In the genomic region with DNA sequence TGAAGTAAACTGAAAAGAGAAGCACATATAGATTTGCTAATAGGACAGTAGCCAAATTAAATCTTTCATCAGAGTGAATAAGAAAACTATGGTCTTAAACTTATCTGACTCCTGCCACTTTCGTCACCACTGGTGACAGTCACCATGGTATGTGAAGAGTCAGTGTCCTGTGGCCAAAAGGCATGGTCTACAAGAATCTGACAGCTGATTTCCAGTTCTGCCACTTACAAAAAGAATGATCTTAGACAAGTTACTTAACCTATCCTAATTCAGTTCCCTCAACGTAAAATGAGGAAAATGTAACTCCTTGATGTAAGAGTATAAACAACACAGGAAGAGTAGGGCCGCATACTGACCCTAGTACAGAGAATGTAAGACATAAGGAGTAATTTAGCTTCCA, we compare ENCODE assay signal across 22 cellular contexts.
DNase-seq lines count a peak whose midpoint lies in the region; ATAC-seq, FAIRE-seq and TF ChIP-seq lines count a peak whose summit lies in the region.
"Had no signal": no experiment of that assay in that cellular context is flagged by ENCODE, and none has a peak within 500 bp of the region (broad histone marks: within the 10 kb centered on the region; RNA-seq: fewer than 3 reads in every experiment).

No MANE protein-coding gene starts in this region.

- CTCF ChIA-PET in GM12878 (lab: Yijun Ruan, JAX), result interaction anchor here (0.6 to 6.5 kb wide), 9 partner anchors 7 to 363 kb away, joined by 3 to 37 read pairs (median 4); no protein-coding TSS in a partner anchor

- RAD21 ChIA-PET in GM12878 (lab: Charles Lee; ENCODE audit: unreplicated experiment), result interaction anchor here (0.7 to 4.2 kb wide), 13 partner anchors 11 to 340 kb away, joined by 3 to 46 read pairs (median 5); no protein-coding TSS in a partner anchor

- peaks cover 2% of the 10 kb centered on the region; the same call in 2 of the 3 replicates for H3K9me3 ChIP-seq in GM12878 (replicated peaks; ENCODE audit: control insufficient read depth, insufficient read depth, low read length)
- no peaks in the 10 kb centered on the region for H3K9me3 ChIP-seq in mucosa of rectum (ENCODE audit: control insufficient read depth in 2 of 2, low read length in 2 of 2)
- H3K9me3 ChIP-seq in stomach, result no peaks in the 10 kb centered on the region
- no peaks in the 10 kb centered on the region for H3K9me3 ChIP-seq in adrenal gland (replicated peaks in 1 of 3)

- TF ChIP-seq EP300 in GM12878 (IDR thresholded peaks at IDR 0.05; ENCODE audit: borderline replicate concordance in 1 of 2, control insufficient read depth in 1 of 2, low read depth in 2 of 2, low read length in 2 of 2) (no peak), stomach (IDR thresholded peaks at IDR 0.05) (no peak)

- H3K79me2 ChIP-seq in ACC112 (ENCODE audit: control insufficient read depth, insufficient read depth, low read length, unreplicated experiment) (peaks cover 94% of the 10 kb centered on the region), GM12878 (ENCODE audit: control insufficient read depth, insufficient read depth, low read length) (no peaks in the 10 kb centered on the region)

- H3K27me3 ChIP-seq in ACC112 (ENCODE audit: insufficient read depth, low read length), result no peaks in the 10 kb centered on the region
- H3K27me3 ChIP-seq in GM12878 (replicated peaks in 1 of 2; ENCODE audit: control insufficient read depth in 2 of 2, insufficient read depth in 2 of 2, low read length in 1 of 2), result no peaks in the 10 kb centered on the region
- no peaks in the 10 kb centered on the region for H3K27me3 ChIP-seq in mucosa of rectum (ENCODE audit: control insufficient read depth in 2 of 2, insufficient read depth in 2 of 2, low read length in 2 of 2)
- H3K27me3 ChIP-seq in stomach, result no peaks in the 10 kb centered on the region
- no peaks in the 10 kb centered on the region for H3K27me3 ChIP-seq in adrenal gland
- H3K27me3 ChIP-seq: heart right ventricle had no signal

- H3K4me2 ChIP-seq in GM12878 (ENCODE audit: control insufficient read depth, insufficient read depth), result no peak overlapping the region

- intact Hi-C loops in GM12878 (cut with micrococcal nuclease; ENCODE audit: unreplicated experiment), result no loop called here
- intact Hi-C loops in stomach (cut with DNase I; ENCODE audit: low total_unique reads), result no loop called here
- intact Hi-C loops in adrenal gland (cut with DNase I), result no loop called here

- H2AFZ ChIP-seq in ACC112 (ENCODE audit: low read length, unreplicated experiment) (no peak overlapping the region), GM12878 (ENCODE audit: control insufficient read depth, low read depth, low read length) (no peak overlapping the region)

- peak overlapping the region; percentile 39; the same call in 1 of the 2 replicates for H3K4me3 ChIP-seq in ACC112 (ENCODE audit: low read depth, low read length)
- no peak overlapping the region for H3K4me3 ChIP-seq in GM12878
- no peak overlapping the region for H3K4me3 ChIP-seq in mucosa of rectum (ENCODE audit: low read length in 2 of 2)
- no peak overlapping the region for H3K4me3 ChIP-seq in stomach
- no peak overlapping the region for H3K4me3 ChIP-seq in adrenal gland
- H3K4me3 ChIP-seq: heart right ventricle had no signal

- H3K36me3 ChIP-seq in ACC112 (ENCODE audit: insufficient read depth, low read length) (peaks cover 62% of the 10 kb centered on the region), GM12878 (ENCODE audit: control insufficient read depth in 2 of 2, insufficient read depth in 2 of 2, low read length in 1 of 2) (no peaks in the 10 kb centered on the region), mucosa of rectum (ENCODE audit: control insufficient read depth in 2 of 2, insufficient read depth in 2 of 2, low read length in 2 of 2) (peaks cover 4 to 12% of the 10 kb centered on the region in 2 donors), stomach (peaks cover 0 to 8% (median 4%) of the 10 kb centered on the region in 4 donors), adrenal gland (replicated peaks in 1 of 2) (peaks cover 0 to 2% of the 10 kb centered on the region in 2 donors)

- H3K4me1 ChIP-seq in ACC112 (ENCODE audit: control insufficient read depth, insufficient read depth, low read length, unreplicated experiment) (peaks cover 58% of the 10 kb centered on the region), GM12878 (ENCODE audit: control insufficient read depth, insufficient read depth, low read length) (peaks cover 10% of the 10 kb centered on the region), mucosa of rectum (ENCODE audit: control insufficient read depth in 2 of 2, insufficient read depth in 2 of 2, low read length in 2 of 2) (peaks cover 0 to 11% of the 10 kb centered on the region in 2 donors), stomach (peaks cover 8 to 31% (median 15%) of the 10 kb centered on the region in 4 donors), adrenal gland (replicated peaks in 1 of 2) (no peaks in the 10 kb centered on the region)

- H4K20me1 ChIP-seq in GM12878 (ENCODE audit: control insufficient read depth, insufficient read depth), result no peaks in the 10 kb centered on the region

- in situ Hi-C loops in GM12878 (cut with MboI), result no loop called here

- H3K27ac ChIP-seq in ACC112 (ENCODE audit: low read depth, low read length) (peak overlapping the region; percentile 72), GM12878 (ENCODE audit: control insufficient read depth, insufficient read depth) (no peak overlapping the region), mucosa of rectum (ENCODE audit: low read depth in 2 of 2, low read length in 2 of 2) (peak overlapping the region; percentile 63 to 66), stomach (peak overlapping the region in 3 of 5 donors; percentile 34 to 77 (median 36)), adrenal gland (peak overlapping the region in 2 of 5 donors; percentile 15 to 63)

- DNase-seq in GM12878 (ENCODE audit: low read depth, low spot score), result no peak
- DNase-seq in stomach, result no peak
- DNase-seq in adrenal gland, result no peak
- DNase-seq in glomerular visceral epithelial cell (ENCODE audit: extremely low spot score), result no peak
- no peak for DNase-seq in activated gamma-delta T cell (lab: John Stamatoyannopoulos, UW)
- DNase-seq: 8988T; activated CD4-positive, alpha-beta memory T cell treated with anti-CD3 and anti-CD28 coated beads for 36 hours; activated naive CD4-positive, alpha-beta T cell treated with anti-CD3 and anti-CD28 coated beads, Interleukin-2, amount 50 U/mL, for 16 hours; C1 segment of cervical spinal cord; GDM1; heart right ventricle; NCI-H1048; NCI-H2029 treated with DMSO at 0.1 percent for 48 hours; NCI-H524; nephron progenitor cell; SHP77 treated with DMSO at 0.1 percent for 48 hours; T-helper 17 cell had no signal

- 37% methylated on average over 3 of the region's 3 CpGs for WGBS in GM12878 (ENCODE audit: insufficient coverage, insufficient replicate concordance, low lambda C conversion rate, missing lambda C conversion rate)
- 78 to 91% (median 87%) methylated on average over 3 of the region's 3 CpGs for WGBS in stomach, 5 donors
- 76 to 79% (median 76%) methylated on average over 3 of the region's 3 CpGs for WGBS in adrenal gland, 4 donors

- no peak overlapping the region for H3K9ac ChIP-seq in GM12878 (ENCODE audit: control insufficient read depth, insufficient read depth, low read length)
- H3K9ac ChIP-seq in mucosa of rectum (ENCODE audit: low read depth in 1 of 2, low read length in 2 of 2), result peak overlapping the region in 1 of 2 donors; percentile 5

- TF ChIP-seq POLR2A in GM12878 (IDR thresholded peaks at IDR 0.05; ENCODE audit: low read depth, low read length) (no peak), stomach (IDR thresholded peaks at IDR 0.05) (no peak), adrenal gland (IDR thresholded peaks at IDR 0.05) (no peak)

- FAIRE-seq in GM12878 (lab: Jason Lieb, UNC), result no peak
- FAIRE-seq: GM12892 had no signal

- no peak for ATAC-seq in GM12878
- no peak for ATAC-seq in GM19452 (IDR thresholded peaks at IDR 0.05; ENCODE audit: unreplicated experiment)
- ATAC-seq: stimulated activated memory B cell treated with anti-CD40 and anti-IgM and Interleukin-4, amounts not matched to agents 10 μg/mL and 1 μg/mL and 100 μg/mL, for 72 hours; T-helper 17 cell had no signal

- TF ChIP-seq CTCF in GM12878 (IDR thresholded peaks at IDR 0.05 in 2 of 3, conservative IDR thresholded peaks at IDR 0.05 in 1 of 3; ENCODE audit: control insufficient read depth in 2 of 3, extremely low read depth in 1 of 3, insufficient read depth in 1 of 3, low read depth in 3 of 3, low read length in 3 of 3), result no peak
- no peak for TF ChIP-seq CTCF in stomach (IDR thresholded peaks at IDR 0.05)
- no peak for TF ChIP-seq CTCF in adrenal gland (IDR thresholded peaks at IDR 0.05)

- SMC1A ChIA-PET in GM12878 (lab: Charles Lee; ENCODE audit: uncharacterized antibody, unreplicated experiment), result interaction anchor here (0.7 to 4.7 kb wide), 18 partner anchors 9 to 310 kb away, joined by 3 to 44 read pairs (median 4); no protein-coding TSS in a partner anchor

- TF ChIP-seq RAD21 in GM12878 (IDR thresholded peaks at IDR 0.05; ENCODE audit: insufficient read depth, low read depth, low read length), result no peak

- BruUV-seq in GM12878 (replicated peaks; lab: Mats Ljungman, UMichigan), result no TSS peak

- POLR2A ChIA-PET in GM12878 (lab: Charles Lee), result interaction anchor here (0.9 to 2.7 kb wide), 7 partner anchors 10 to 129 kb away, joined by 3 to 11 read pairs (median 6); no protein-coding TSS in a partner anchor

TF ChIP-seq in GM12878, 131 proteins besides CTCF, POLR2A, EP300 and RAD21:
- TF ChIP-seq ZSCAN29 (IDR thresholded peaks at IDR 0.05) (no peak), CREM (IDR thresholded peaks at IDR 0.05; ENCODE audit: low read depth) (peak; percentile 1; the same call in 1 of the 2 replicates)
- TF ChIP-seq, protein P1, sequence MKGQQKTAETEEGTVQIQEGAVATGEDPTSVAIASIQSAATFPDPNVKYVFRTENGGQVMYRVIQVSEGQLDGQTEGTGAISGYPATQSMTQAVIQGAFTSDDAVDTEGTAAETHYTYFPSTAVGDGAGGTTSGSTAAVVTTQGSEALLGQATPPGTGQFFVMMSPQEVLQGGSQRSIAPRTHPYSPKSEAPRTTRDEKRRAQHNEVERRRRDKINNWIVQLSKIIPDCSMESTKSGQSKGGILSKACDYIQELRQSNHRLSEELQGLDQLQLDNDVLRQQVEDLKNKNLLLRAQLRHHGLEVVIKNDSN (IDR thresholded peaks at IDR 0.05; ENCODE audit: borderline replicate concordance, extremely low read length, insufficient read depth, low read depth, low read length), result no peak
